In the genomic region with DNA sequence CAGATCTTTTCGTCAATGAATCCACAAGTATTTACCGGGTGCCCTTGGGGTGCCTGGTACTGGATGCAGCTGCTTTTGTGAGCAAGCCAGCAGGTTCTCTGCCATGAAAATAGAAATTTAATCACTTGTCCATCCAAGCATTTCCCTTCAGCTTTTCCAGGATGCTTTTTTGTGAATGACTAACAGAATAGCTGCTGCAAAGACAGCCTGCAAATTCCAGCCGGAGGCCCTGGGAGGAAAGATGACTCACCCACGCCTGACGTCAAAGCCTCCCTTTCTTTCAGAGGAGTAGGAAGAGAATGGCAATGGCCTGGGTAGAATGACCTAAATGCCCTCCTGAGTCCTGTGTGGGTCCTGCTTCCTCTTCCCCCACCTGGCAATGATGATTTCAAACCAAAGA, we compare ENCODE assay signal across 1 cellular context.
TF ChIP-seq lines count a peak whose summit lies in the region.

No MANE protein-coding gene starts in this region.

TF ChIP-seq in K562, 482 proteins besides CTCF, POLR2A, EP300 and RAD21 (continued from another document):
- TF ChIP-seq, protein P1, sequence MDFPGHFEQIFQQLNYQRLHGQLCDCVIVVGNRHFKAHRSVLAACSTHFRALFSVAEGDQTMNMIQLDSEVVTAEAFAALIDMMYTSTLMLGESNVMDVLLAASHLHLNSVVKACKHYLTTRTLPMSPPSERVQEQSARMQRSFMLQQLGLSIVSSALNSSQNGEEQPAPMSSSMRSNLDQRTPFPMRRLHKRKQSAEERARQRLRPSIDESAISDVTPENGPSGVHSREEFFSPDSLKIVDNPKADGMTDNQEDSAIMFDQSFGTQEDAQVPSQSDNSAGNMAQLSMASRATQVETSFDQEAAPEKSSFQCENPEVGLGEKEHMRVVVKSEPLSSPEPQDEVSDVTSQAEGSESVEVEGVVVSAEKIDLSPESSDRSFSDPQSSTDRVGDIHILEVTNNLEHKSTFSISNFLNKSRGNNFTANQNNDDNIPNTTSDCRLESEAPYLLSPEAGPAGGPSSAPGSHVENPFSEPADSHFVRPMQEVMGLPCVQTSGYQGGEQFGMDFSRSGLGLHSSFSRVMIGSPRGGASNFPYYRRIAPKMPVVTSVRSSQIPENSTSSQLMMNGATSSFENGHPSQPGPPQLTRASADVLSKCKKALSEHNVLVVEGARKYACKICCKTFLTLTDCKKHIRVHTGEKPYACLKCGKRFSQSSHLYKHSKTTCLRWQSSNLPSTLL (IDR thresholded peaks at IDR 0.05): no peak
- TF ChIP-seq DPF2 (IDR thresholded peaks at IDR 0.05) (peak; percentile 63), KDM1A (IDR thresholded peaks at IDR 0.05) (no peak), CTBP1 (IDR thresholded peaks at IDR 0.05; ENCODE audit: borderline replicate concordance) (0 out of 2 replicates have a peak, but pooled peaks have one; percentile 12), CREM (IDR thresholded peaks at IDR 0.05; ENCODE audit: low read depth) (peak; percentile 84), JUN (IDR thresholded peaks at IDR 0.05; ENCODE audit: borderline replicate concordance, low read depth, low read length) (peak; percentile 88), JUN (CRISPR knock-in tag; IDR thresholded peaks at IDR 0.05; ENCODE audit: borderline replicate concordance) (no peak), PHF21A (IDR thresholded peaks at IDR 0.05; ENCODE audit: borderline replicate concordance, low read depth) (no peak), CXXC5 (CRISPR knock-in tag; IDR thresholded peaks at IDR 0.05) (peak; percentile 10; the same call in 1 of the 2 replicates), RCOR1 (IDR thresholded peaks at IDR 0.05; ENCODE audit: borderline replicate concordance in 1 of 2, low read depth in 2 of 2, low read length in 2 of 2) (peak in 1 of 2 experiments; percentile 44; a peak in 1 of 4 replicates), FOSL1 (tag; conservative IDR thresholded peaks at IDR 0.05) (peak; percentile 92), NFIC (IDR thresholded peaks at IDR 0.05) (no peak), JUND (IDR thresholded peaks at IDR 0.05; ENCODE audit: borderline replicate concordance, low read depth, low read length) (peak; percentile 96), JUND (tag; IDR thresholded peaks at IDR 0.05; ENCODE audit: borderline replicate concordance, low read depth, low read length) (peak; percentile 96)
- TF ChIP-seq, protein P2, sequence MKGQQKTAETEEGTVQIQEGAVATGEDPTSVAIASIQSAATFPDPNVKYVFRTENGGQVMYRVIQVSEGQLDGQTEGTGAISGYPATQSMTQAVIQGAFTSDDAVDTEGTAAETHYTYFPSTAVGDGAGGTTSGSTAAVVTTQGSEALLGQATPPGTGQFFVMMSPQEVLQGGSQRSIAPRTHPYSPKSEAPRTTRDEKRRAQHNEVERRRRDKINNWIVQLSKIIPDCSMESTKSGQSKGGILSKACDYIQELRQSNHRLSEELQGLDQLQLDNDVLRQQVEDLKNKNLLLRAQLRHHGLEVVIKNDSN (CRISPR knock-in tag; IDR thresholded peaks at IDR 0.05): no peak
